Comparison of ENCODE assay signal across 8 cellular contexts in genomic region chr10:23095966-23096813, GRCh38. TPM values are rescaled to one million over a fixed set of nuclear protein-coding genes. Genes with fewer than 3 reads are reported as not detected.
DNase-seq lines count a peak whose midpoint lies in the region; ATAC-seq and TF ChIP-seq lines count a peak whose summit lies in the region.

No MANE protein-coding gene starts in this region.

- H3K27me3 Mint-ChIP-seq in Calu3 (ENCODE audit: unreplicated experiment), result no peaks in the 10 kb centered on the region
- no peaks in the 10 kb centered on the region for H3K27me3 Mint-ChIP-seq in T-cell

- peak overlapping the region; percentile 71 for H3K4me3 ChIP-seq in brain microvascular endothelial cell (ENCODE audit: low read depth, low read length)
- peak overlapping the region; percentile 67 for H3K4me3 ChIP-seq in iPS-18c (ENCODE audit: insufficient read depth, low read depth, low read length)
- H3K4me3 ChIP-seq in gastrocnemius medialis, result peak overlapping the region; percentile 76 to 89 (median 81)

- CTCF ChIA-PET in Calu3 (lab: Charles Lee) (no interaction called here), T-cell (lab: Charles Lee) (interaction anchor here (0.6 kb wide), 2 partner anchors 513 to 1517 kb away, joined by 3 to 7 read pairs; no protein-coding TSS in a partner anchor)

- TF ChIP-seq POLR2A in gastrocnemius medialis (IDR thresholded peaks at IDR 0.05), result no peak

- H3K27ac Mint-ChIP-seq in Calu3 (ENCODE audit: unreplicated experiment) (peak overlapping the region; percentile 81), T-cell (peak overlapping the region; percentile 83 to 93)

- H3K4me1 ChIP-seq in gastrocnemius medialis, result peaks cover 29 to 33% of the 10 kb centered on the region in 2 donors

- H3K36me3 Mint-ChIP-seq in Calu3 (ENCODE audit: insufficient read depth, unreplicated experiment) (peaks cover 20% of the 10 kb centered on the region), T-cell (no peaks in the 10 kb centered on the region)

- BruUV-seq in Calu3 (replicated peaks; lab: Mats Ljungman, UMichigan), result no TSS peak

- H3K27ac ChIP-seq in brain microvascular endothelial cell (no peak overlapping the region), gastrocnemius medialis (peak overlapping the region; percentile 81 to 95 (median 92))

- peak overlapping the region; percentile 95 for H3K4me3 Mint-ChIP-seq in Calu3 (ENCODE audit: low read depth, unreplicated experiment)
- peak overlapping the region; percentile 84 to 92 (median 86) for H3K4me3 Mint-ChIP-seq in T-cell

- H3K4me1 Mint-ChIP-seq in Calu3 (ENCODE audit: low read depth, unreplicated experiment) (peaks cover 13% of the 10 kb centered on the region), T-cell (peaks cover 38 to 53% (median 39%) of the 10 kb centered on the region in 3 donors)

- DNase-seq in Calu3 (no peak), T-cell (peak in 30 of 34 experiments; percentile 6 to 42 (median 22)), brain microvascular endothelial cell (peak; percentile 34), gastrocnemius medialis (peak in 1 of 2 donors; percentile 30), islet precursor cell (no peak)

- H3K9me3 ChIP-seq in iPS-18c (ENCODE audit: control insufficient read depth, insufficient read depth, low read length), result peaks cover 3% of the 10 kb centered on the region
- H3K9me3 ChIP-seq in gastrocnemius medialis, result no peaks in the 10 kb centered on the region

- no peaks in the 10 kb centered on the region for H3K36me3 ChIP-seq in brain microvascular endothelial cell (replicated peaks)
- no peaks in the 10 kb centered on the region for H3K36me3 ChIP-seq in gastrocnemius medialis

- intact Hi-C loops in Calu3 (cut with micrococcal nuclease; ENCODE audit: unreplicated experiment), result no loop called here
- intact Hi-C loops in gastrocnemius medialis (cut with DNase I; ENCODE audit: low total_unique reads), result loop anchor here (2.0 to 10.0 kb wide), 4 partner anchors 541 to 1094 kb away; partner anchors contain the start of genes COMMD3 and DNAJC1

- ATAC-seq in GM19351 (IDR thresholded peaks at IDR 0.05; ENCODE audit: unreplicated experiment), result peak; percentile 54
- ATAC-seq in HG03354 (IDR thresholded peaks at IDR 0.05; ENCODE audit: poor library complexity, severe bottlenecking, unreplicated experiment), result peak; percentile 71
- peak; percentile 47 to 63 (median 57) for ATAC-seq in T-cell (replicated peaks in 1 of 4)
- peak; percentile 57 to 63 for ATAC-seq in gastrocnemius medialis

- no peaks in the 10 kb centered on the region for H3K27me3 ChIP-seq in brain microvascular endothelial cell (replicated peaks)
- H3K27me3 ChIP-seq in gastrocnemius medialis, result no peaks in the 10 kb centered on the region

- in situ Hi-C loops in brain microvascular endothelial cell (cut with HindIII; ENCODE audit: low pct_ligation_motif_present, low sequenced_read_pairs), result no loop called here
- in situ Hi-C loops in gastrocnemius medialis (cut with MboI; ENCODE audit: low sequenced_read_pairs in 4 of 4), result loop anchor here in 1 of 4 donors (10.0 kb wide), 1 partner anchor 781 kb away; the partner anchor contains the start of gene COMMD3

- H3K9me3 Mint-ChIP-seq in Calu3 (ENCODE audit: low read depth, unreplicated experiment), result peaks cover 7% of the 10 kb centered on the region
- H3K9me3 Mint-ChIP-seq in T-cell, result peaks cover 4 to 12% (median 5%) of the 10 kb centered on the region in 3 donors

- POLR2A ChIA-PET in T-cell (lab: Charles Lee), result interaction anchor here in 1 of 2 donors (0.6 kb wide), 1 partner anchor 1811 kb away, joined by 3 read pairs; no protein-coding TSS in a partner anchor

- TF ChIP-seq CTCF in Calu3 (IDR thresholded peaks at IDR 0.05; ENCODE audit: unreplicated experiment) (no peak), brain microvascular endothelial cell (IDR thresholded peaks at IDR 0.05; ENCODE audit: low read depth, low read length, missing control alignments) (no peak), gastrocnemius medialis (IDR thresholded peaks at IDR 0.05 in 4 of 5, conservative IDR thresholded peaks at IDR 0.05 in 1 of 5) (no peak)

RNA-seq across cellular contexts. Expression of gene MSRB2, which starts 0.8 kb away (rescaled TPM):
- total RNA-seq in Calu3 (2022), result 10.5 and 12.6 TPM in 2 replicates
- 1 to 10 TPM; 3.3 to 4.6 (median 3.7) TPM for total RNA-seq in T-cell
- 10 to 100 TPM; 24.3 to 43.5 (median 29.4) TPM for total RNA-seq in gastrocnemius medialis

Comparison
In these comparisons a context has a peak if more than half of its experiments do, and no peak if none do; other contexts are left out.
1. DNase-seq: peak in T-cell (30 of 34) and brain microvascular endothelial cell (single experiment); none in Calu3 (single experiment) and islet precursor cell (single experiment).
2. Peak in every context shown above with its lines, with median percentiles within 50 percentile points of each other: ATAC-seq and H3K4me3 ChIP-seq.